20 cellular contexts compared by ENCODE assay signal in genomic region chr1:225738763-225739162, GRCh38. TPM values are rescaled to one million over a fixed set of nuclear protein-coding genes. Genes with fewer than 3 reads are reported as not detected.
DNase-seq lines count a peak whose midpoint lies in the region; ATAC-seq, FAIRE-seq and TF ChIP-seq lines count a peak whose summit lies in the region.
"Had no signal": no experiment of that assay in that cellular context is flagged by ENCODE, and none has a peak within 500 bp of the region (broad histone marks: within the 10 kb centered on the region; RNA-seq: fewer than 3 reads in every experiment).

No MANE protein-coding gene starts in this region.

- no peak overlapping the region for H2BK5ac ChIP-seq in IMR-90 (ENCODE audit: low read depth, low read length, poor library complexity, severe bottlenecking)

- no peaks in the 10 kb centered on the region for H4K20me1 ChIP-seq in IMR-90 (ENCODE audit: insufficient read depth, low read length)

- 81% methylated on average over 2 of the region's 2 CpGs for WGBS in A549 (ENCODE audit: missing lambda C conversion rate)
- no CpG with 5 or more reads among the region's 2 CpGs for WGBS in IMR-90 (ENCODE audit: extremely low coverage in 2 of 2, insufficient read length in 1 of 2), 2 experiments

- H2BK120ac ChIP-seq in IMR-90 (ENCODE audit: low read depth, low read length), result no peak overlapping the region

- H2BK15ac ChIP-seq in IMR-90 (ENCODE audit: low read depth, low read length), result no peak overlapping the region

- no peak overlapping the region for H3K23ac ChIP-seq in IMR-90 (ENCODE audit: low read depth, low read length)

- dilution Hi-C loops in IMR-90 (cut with HindIII; ENCODE audit: low sequenced_read_pairs, unreplicated experiment), result no loop called here

- no peaks in the 10 kb centered on the region for H3K79me1 ChIP-seq in IMR-90 (ENCODE audit: low read depth in 1 of 2, low read length in 2 of 2)

- H3K9ac ChIP-seq in IMR-90 (ENCODE audit: low read depth, low read length), result no peak overlapping the region

- H4K91ac ChIP-seq in IMR-90 (ENCODE audit: insufficient read depth, low read depth, low read length), result no peak overlapping the region

- DNase-seq in A549 (ENCODE audit: low read depth in 1 of 2, low spot score in 1 of 2) (no peak), IMR-90 (no peak), SJSA1 (ENCODE audit: low read depth in 1 of 2, low spot score in 2 of 2) (peak; percentile 27 to 65)
- DNase-seq: 8988T; C1 segment of cervical spinal cord; Calu3; CD4-positive, alpha-beta memory T cell; COR-L47; DMS53; DMS79 treated with DMSO at 0.1 percent for 48 hours; GF-D8; GOT3; H7; HCEC 1CT had no signal

- H2AK9ac ChIP-seq in IMR-90 (replicated peaks; ENCODE audit: low read depth, low read length, poor library complexity), result no peak overlapping the region

- no peak overlapping the region for H3K56ac ChIP-seq in IMR-90 (ENCODE audit: extremely low read depth, insufficient read depth, low read length)

- no peak for ATAC-seq in A549
- no peak for ATAC-seq in IMR-90 (ENCODE audit: low read depth)
- no peak for ATAC-seq in GM21723 (IDR thresholded peaks at IDR 0.05; ENCODE audit: unreplicated experiment)
- no peak for ATAC-seq in GM19035 (IDR thresholded peaks at IDR 0.05; ENCODE audit: unreplicated experiment)
- no peak for ATAC-seq in HG03439 (IDR thresholded peaks at IDR 0.05; ENCODE audit: unreplicated experiment)

- TF ChIP-seq POLR2A in A549 (IDR thresholded peaks at IDR 0.05; ENCODE audit: low read length), result no peak
- no peak for TF ChIP-seq POLR2A in IMR-90 (IDR thresholded peaks at IDR 0.05; ENCODE audit: low read depth, low read length)

- no peak overlapping the region for H3K4me2 ChIP-seq in A549
- no peak overlapping the region for H3K4me2 ChIP-seq in IMR-90 (ENCODE audit: low read depth, low read length)

- TF ChIP-seq CTCF in A549 (IDR thresholded peaks at IDR 0.05) (no peak), IMR-90 (conservative IDR thresholded peaks at IDR 0.05; ENCODE audit: low read depth, low read length) (no peak)

- no peak overlapping the region for H3K4ac ChIP-seq in IMR-90 (ENCODE audit: low read depth, low read length)

- intact Hi-C loops in IMR-90 (cut with micrococcal nuclease), result no loop called here

- no peak overlapping the region for H2BK20ac ChIP-seq in IMR-90 (ENCODE audit: low read depth, low read length)

- no peaks in the 10 kb centered on the region for H3K27me3 ChIP-seq in IMR-90 (ENCODE audit: control insufficient read depth, insufficient read depth, low read length)
- no peaks in the 10 kb centered on the region for H3K27me3 ChIP-seq in SJSA1 (replicated peaks)

- POLR2A ChIA-PET in A549 (lab: Yijun Ruan, JAX) (no interaction called here), IMR-90 (lab: Charles Lee; ENCODE audit: unreplicated experiment) (no interaction called here)

- H4K5ac ChIP-seq in IMR-90 (ENCODE audit: low read depth, low read length), result no peak overlapping the region

- no peak overlapping the region for H3K14ac ChIP-seq in IMR-90 (replicated peaks; ENCODE audit: low read depth, low read length)

- H3K27ac ChIP-seq in A549, result peak overlapping the region; percentile 90 to 94; a peak in 5 of 6 replicates
- H3K27ac ChIP-seq in IMR-90 (ENCODE audit: insufficient read depth, low read length), result no peak overlapping the region
- H3K27ac ChIP-seq in SJSA1, result no peak overlapping the region

- H3K4me1 ChIP-seq in A549 (peaks cover 49% of the 10 kb centered on the region), IMR-90 (ENCODE audit: control insufficient read depth, insufficient read depth, low read length) (peaks cover 11% of the 10 kb centered on the region), SJSA1 (replicated peaks) (peaks cover 43% of the 10 kb centered on the region)

- no peak overlapping the region for H3K18ac ChIP-seq in IMR-90 (ENCODE audit: low read depth, low read length)

- no peak for FAIRE-seq in A549 (lab: Jason Lieb, UNC)
- FAIRE-seq: GM12891, GM18507, GM19239 had no signal

- peaks cover 4% of the 10 kb centered on the region for H3K9me1 ChIP-seq in IMR-90 (ENCODE audit: insufficient read depth, low read length)

- H3K36me3 ChIP-seq in IMR-90 (ENCODE audit: control insufficient read depth, insufficient read depth, low read length) (no peaks in the 10 kb centered on the region), SJSA1 (no peaks in the 10 kb centered on the region)

- no peak for TF ChIP-seq EP300 in A549 (IDR thresholded peaks at IDR 0.05)

- no peak overlapping the region for H2AFZ ChIP-seq in IMR-90 (replicated peaks; ENCODE audit: low read length, poor library complexity)

- TF ChIP-seq RAD21 in A549 (conservative IDR thresholded peaks at IDR 0.05 in 1 of 2, IDR thresholded peaks at IDR 0.05 in 1 of 2) (no peak), IMR-90 (IDR thresholded peaks at IDR 0.05; ENCODE audit: low read length) (no peak)

- no peaks in the 10 kb centered on the region for H3K9me3 ChIP-seq in A549
- no peaks in the 10 kb centered on the region for H3K9me3 ChIP-seq in IMR-90 (ENCODE audit: control insufficient read depth, insufficient read depth, low read length)
- no peaks in the 10 kb centered on the region for H3K9me3 ChIP-seq in SJSA1 (replicated peaks)

- no peak overlapping the region for H4K8ac ChIP-seq in IMR-90 (ENCODE audit: low read depth in 2 of 2, low read length in 2 of 2)

- BruUV-seq in IMR-90 (replicated peaks; lab: Mats Ljungman, UMichigan), result no TSS peak

- H3K4me3 ChIP-seq in A549, result no peak overlapping the region
- H3K4me3 ChIP-seq in IMR-90 (ENCODE audit: insufficient read depth, low read depth, low read length), result no peak overlapping the region
- no peak overlapping the region for H3K4me3 ChIP-seq in SJSA1

- in situ Hi-C loops in IMR-90 (cut with MboI; ENCODE audit: low sequenced_read_pairs), result no loop called here

- peak overlapping the region; percentile 56; the same call in 1 of the 2 replicates for H2AK5ac ChIP-seq in IMR-90 (ENCODE audit: low read depth, low read length)

- CTCF ChIA-PET in A549 (lab: Yijun Ruan, JAX) (interaction anchor here (1.0 to 3.7 kb wide), 6 partner anchors 8 to 264 kb away, joined by 3 to 19 read pairs (median 5); no protein-coding TSS in a partner anchor), IMR-90 (lab: Yijun Ruan, JAX) (no interaction called here)

TF ChIP-seq in A549, 52 proteins besides CTCF, POLR2A, EP300 and RAD21 (continues in another document):
- TF ChIP-seq EHF (CRISPR knock-in tag; IDR thresholded peaks at IDR 0.05) (no peak), BHLHE40 (IDR thresholded peaks at IDR 0.05; ENCODE audit: low read depth, low read length) (no peak), KDM5A (IDR thresholded peaks at IDR 0.05) (no peak), E2F6 (IDR thresholded peaks at IDR 0.05; ENCODE audit: borderline replicate concordance, low read depth) (no peak), USF2 (IDR thresholded peaks at IDR 0.05) (no peak), NR3C1 (IDR thresholded peaks at IDR 0.05) (no peak), RCOR1 (IDR thresholded peaks at IDR 0.05; ENCODE audit: low read depth, low read length) (no peak)

TF ChIP-seq in IMR-90, 13 proteins besides CTCF, POLR2A, EP300 and RAD21:
- no peak for TF ChIP-seq MXI1 (IDR thresholded peaks at IDR 0.05; ENCODE audit: borderline replicate concordance, low read depth, low read length)

RNA-seq across cellular contexts. Expression of gene SRP9, which starts 38.9 kb away (rescaled TPM):
- polyA plus RNA-seq in A549 (2011; rRNA removed), result 512 and 629 TPM in 2 replicates
- 172 and 189 TPM in 2 replicates for polyA plus RNA-seq in A549 (2012; cell fraction: cytosol; rRNA removed)
- polyA plus RNA-seq in A549 (2012; cell fraction: nucleus; rRNA removed), result 80.1 and 189 TPM in 2 replicates
- polyA plus RNA-seq in A549 (2017; fragmentation: RNase III; extraction: RNeasy Plus Mini Kit Qiagen cat#74134 plus additional on column Dnase treatment), result 341 to 356 TPM (median 352 TPM) in 3 replicates
- polyA minus RNA-seq in A549 (2011; rRNA and poly(A)+ RNA removed), result 144 and 217 TPM in 2 replicates
- total RNA-seq in IMR-90 (2012; rRNA removed), result 230 and 484 TPM in 2 replicates
- 205 and 295 TPM in 2 replicates for polyA plus RNA-seq in IMR-90 (2012; rRNA removed)
- 118 and 134 TPM in 2 replicates for polyA plus RNA-seq in IMR-90 (2012; cell fraction: cytosol; rRNA removed)
- 48.5 and 140 TPM in 2 replicates for polyA plus RNA-seq in IMR-90 (2012; cell fraction: nucleus; rRNA removed; ENCODE audit: low replicate concordance)
- total RNA-seq in SJSA1 (2014; rRNA removed; shearing (Covaris generic)), result 735 and 762 TPM in 2 replicates

Comparison
In these comparisons a context has a peak if more than half of its experiments do, and no peak if none do; other contexts are left out.
1. DNase-seq: peak in SJSA1 (2 of 2); none in A549 (0 of 2) and IMR-90 (single experiment).
2. H3K27ac ChIP-seq: peak in A549 (2 of 2); none in IMR-90 (single experiment) and SJSA1 (single experiment).